ENCODE assay signal across 1 cellular context in the genomic region with DNA sequence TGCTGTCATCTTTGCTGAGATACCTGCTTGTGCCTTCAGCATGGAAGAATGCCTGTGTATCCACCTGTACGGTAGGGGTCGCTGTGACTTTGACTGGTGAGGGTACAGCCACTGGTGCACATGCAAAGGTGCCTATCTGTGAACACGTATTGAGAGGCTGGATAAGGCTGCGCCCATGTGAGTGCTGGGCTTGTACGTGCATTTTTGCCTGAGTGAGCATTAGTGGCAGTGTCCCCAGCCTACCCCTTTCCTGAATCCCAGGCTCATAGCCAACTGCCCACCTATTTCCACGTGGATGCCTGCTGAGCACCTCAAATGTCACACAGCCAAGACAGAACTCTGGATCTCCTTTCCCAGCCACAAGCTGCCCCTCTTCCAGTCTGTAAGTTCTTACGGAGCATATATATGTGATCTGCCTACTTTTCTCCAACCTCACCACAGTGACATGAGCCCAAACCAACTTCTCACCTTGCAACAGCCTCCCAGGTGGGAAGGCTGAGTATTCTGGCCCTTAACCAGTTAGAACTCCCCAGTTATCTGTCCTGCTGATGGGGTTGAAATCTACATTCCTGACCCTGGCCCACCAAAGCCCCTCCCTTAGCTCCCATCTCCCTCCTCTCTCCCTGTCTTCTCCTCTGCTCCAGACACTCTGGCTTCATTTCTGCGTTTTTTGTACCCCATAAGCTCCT.
TF ChIP-seq lines count a peak whose summit lies in the region.

No MANE protein-coding gene starts in this region.

TF ChIP-seq in HepG2, 621 proteins besides CTCF, POLR2A, EP300 and RAD21 (continued from another document and continues in another):
- TF ChIP-seq, protein P1, sequence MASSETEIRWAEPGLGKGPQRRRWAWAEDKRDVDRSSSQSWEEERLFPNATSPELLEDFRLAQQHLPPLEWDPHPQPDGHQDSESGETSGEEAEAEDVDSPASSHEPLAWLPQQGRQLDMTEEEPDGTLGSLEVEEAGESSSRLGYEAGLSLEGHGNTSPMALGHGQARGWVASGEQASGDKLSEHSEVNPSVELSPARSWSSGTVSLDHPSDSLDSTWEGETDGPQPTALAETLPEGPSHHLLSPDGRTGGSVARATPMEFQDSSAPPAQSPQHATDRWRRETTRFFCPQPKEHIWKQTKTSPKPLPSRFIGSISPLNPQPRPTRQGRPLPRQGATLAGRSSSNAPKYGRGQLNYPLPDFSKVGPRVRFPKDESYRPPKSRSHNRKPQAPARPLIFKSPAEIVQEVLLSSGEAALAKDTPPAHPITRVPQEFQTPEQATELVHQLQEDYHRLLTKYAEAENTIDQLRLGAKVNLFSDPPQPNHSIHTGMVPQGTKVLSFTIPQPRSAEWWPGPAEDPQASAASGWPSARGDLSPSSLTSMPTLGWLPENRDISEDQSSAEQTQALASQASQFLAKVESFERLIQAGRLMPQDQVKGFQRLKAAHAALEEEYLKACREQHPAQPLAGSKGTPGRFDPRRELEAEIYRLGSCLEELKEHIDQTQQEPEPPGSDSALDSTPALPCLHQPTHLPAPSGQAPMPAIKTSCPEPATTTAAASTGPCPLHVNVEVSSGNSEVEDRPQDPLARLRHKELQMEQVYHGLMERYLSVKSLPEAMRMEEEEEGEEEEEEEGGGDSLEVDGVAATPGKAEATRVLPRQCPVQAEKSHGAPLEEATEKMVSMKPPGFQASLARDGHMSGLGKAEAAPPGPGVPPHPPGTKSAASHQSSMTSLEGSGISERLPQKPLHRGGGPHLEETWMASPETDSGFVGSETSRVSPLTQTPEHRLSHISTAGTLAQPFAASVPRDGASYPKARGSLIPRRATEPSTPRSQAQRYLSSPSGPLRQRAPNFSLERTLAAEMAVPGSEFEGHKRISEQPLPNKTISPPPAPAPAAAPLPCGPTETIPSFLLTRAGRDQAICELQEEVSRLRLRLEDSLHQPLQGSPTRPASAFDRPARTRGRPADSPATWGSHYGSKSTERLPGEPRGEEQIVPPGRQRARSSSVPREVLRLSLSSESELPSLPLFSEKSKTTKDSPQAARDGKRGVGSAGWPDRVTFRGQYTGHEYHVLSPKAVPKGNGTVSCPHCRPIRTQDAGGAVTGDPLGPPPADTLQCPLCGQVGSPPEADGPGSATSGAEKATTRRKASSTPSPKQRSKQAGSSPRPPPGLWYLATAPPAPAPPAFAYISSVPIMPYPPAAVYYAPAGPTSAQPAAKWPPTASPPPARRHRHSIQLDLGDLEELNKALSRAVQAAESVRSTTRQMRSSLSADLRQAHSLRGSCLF (CRISPR knock-in tag; IDR thresholded peaks at IDR 0.05; ENCODE audit: borderline replicate concordance): no peak
- peak; percentile 92 for TF ChIP-seq ZNF605 (CRISPR knock-in tag; IDR thresholded peaks at IDR 0.05)
- no peak for TF ChIP-seq ZNF484 (CRISPR knock-in tag; IDR thresholded peaks at IDR 0.05; ENCODE audit: borderline replicate concordance, low read depth)
- TF ChIP-seq, protein P2, sequence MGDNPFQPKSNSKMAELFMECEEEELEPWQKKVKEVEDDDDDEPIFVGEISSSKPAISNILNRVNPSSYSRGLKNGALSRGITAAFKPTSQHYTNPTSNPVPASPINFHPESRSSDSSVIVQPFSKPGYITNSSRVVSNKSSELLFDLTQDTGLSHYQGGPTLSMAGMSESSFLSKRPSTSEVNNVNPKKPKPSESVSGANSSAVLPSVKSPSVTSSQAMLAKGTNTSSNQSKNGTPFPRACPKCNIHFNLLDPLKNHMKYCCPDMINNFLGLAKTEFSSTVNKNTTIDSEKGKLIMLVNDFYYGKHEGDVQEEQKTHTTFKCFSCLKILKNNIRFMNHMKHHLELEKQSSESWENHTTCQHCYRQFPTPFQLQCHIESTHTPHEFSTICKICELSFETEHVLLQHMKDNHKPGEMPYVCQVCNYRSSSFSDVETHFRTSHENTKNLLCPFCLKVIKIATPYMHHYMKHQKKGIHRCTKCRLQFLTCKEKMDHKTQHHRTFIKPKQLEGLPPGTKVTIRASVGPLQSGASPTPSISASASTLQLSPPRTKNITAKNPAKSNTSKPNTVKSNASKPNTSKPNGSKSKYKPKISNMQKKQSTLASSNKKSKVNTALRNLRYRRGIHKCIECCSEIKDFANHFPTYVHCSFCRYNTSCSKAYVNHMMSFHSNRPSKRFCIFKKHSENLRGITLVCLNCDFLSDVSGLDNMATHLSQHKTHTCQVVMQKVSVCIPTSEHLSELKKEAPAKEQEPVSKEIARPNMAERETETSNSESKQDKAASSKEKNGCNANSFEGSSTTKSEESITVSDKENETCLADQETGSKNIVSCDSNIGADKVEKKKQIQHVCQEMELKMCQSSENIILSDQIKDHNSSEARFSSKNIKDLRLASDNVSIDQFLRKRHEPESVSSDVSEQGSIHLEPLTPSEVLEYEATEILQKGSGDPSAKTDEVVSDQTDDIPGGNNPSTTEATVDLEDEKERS (CRISPR knock-in tag; IDR thresholded peaks at IDR 0.05): 0 out of 2 replicates have a peak, but pooled peaks have one; percentile 27
- peak in 1 of 2 experiments; percentile 82; a peak in 2 of 4 replicates for TF ChIP-seq KLF16 (CRISPR knock-in tag; IDR thresholded peaks at IDR 0.05)
- TF ChIP-seq AHR (CRISPR knock-in tag; IDR thresholded peaks at IDR 0.05): peak; percentile 23
- TF ChIP-seq TEAD3 (CRISPR knock-in tag; optimal IDR thresholded peaks at IDR 0.05; ENCODE audit: borderline replicate concordance): peak; percentile 91
- 0 out of 2 replicates have a peak, but pooled peaks have one; percentile 41 for TF ChIP-seq ETV6 (CRISPR knock-in tag; conservative IDR thresholded peaks at IDR 0.05)
- no peak for TF ChIP-seq NAIF1 (CRISPR knock-in tag; IDR thresholded peaks at IDR 0.05; ENCODE audit: borderline replicate concordance)
- TF ChIP-seq ZNF572 (CRISPR knock-in tag; IDR thresholded peaks at IDR 0.05): no peak
- no peak; the same call in 1 of the 2 replicates for TF ChIP-seq SIX1 (CRISPR knock-in tag; IDR thresholded peaks at IDR 0.05; ENCODE audit: borderline replicate concordance)
- no peak for TF ChIP-seq FOXJ3 (CRISPR knock-in tag; IDR thresholded peaks at IDR 0.05; ENCODE audit: borderline replicate concordance)
- no peak for TF ChIP-seq ATRX (CRISPR knock-in tag; IDR thresholded peaks at IDR 0.05; ENCODE audit: borderline replicate concordance)
- TF ChIP-seq MBD4 (IDR thresholded peaks at IDR 0.05; ENCODE audit: borderline replicate concordance, low read length): no peak
- peak; percentile 71; the same call in 1 of the 2 replicates for TF ChIP-seq ZNF879 (CRISPR knock-in tag; IDR thresholded peaks at IDR 0.05)
- peak; percentile 89 for TF ChIP-seq ZBTB38 (CRISPR knock-in tag; IDR thresholded peaks at IDR 0.05)
- TF ChIP-seq, protein P3, sequence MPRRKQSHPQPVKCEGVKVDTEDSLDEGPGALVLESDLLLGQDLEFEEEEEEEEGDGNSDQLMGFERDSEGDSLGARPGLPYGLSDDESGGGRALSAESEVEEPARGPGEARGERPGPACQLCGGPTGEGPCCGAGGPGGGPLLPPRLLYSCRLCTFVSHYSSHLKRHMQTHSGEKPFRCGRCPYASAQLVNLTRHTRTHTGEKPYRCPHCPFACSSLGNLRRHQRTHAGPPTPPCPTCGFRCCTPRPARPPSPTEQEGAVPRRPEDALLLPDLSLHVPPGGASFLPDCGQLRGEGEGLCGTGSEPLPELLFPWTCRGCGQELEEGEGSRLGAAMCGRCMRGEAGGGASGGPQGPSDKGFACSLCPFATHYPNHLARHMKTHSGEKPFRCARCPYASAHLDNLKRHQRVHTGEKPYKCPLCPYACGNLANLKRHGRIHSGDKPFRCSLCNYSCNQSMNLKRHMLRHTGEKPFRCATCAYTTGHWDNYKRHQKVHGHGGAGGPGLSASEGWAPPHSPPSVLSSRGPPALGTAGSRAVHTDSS (CRISPR knock-in tag; conservative IDR thresholded peaks at IDR 0.05): no peak
- TF ChIP-seq, protein P4, sequence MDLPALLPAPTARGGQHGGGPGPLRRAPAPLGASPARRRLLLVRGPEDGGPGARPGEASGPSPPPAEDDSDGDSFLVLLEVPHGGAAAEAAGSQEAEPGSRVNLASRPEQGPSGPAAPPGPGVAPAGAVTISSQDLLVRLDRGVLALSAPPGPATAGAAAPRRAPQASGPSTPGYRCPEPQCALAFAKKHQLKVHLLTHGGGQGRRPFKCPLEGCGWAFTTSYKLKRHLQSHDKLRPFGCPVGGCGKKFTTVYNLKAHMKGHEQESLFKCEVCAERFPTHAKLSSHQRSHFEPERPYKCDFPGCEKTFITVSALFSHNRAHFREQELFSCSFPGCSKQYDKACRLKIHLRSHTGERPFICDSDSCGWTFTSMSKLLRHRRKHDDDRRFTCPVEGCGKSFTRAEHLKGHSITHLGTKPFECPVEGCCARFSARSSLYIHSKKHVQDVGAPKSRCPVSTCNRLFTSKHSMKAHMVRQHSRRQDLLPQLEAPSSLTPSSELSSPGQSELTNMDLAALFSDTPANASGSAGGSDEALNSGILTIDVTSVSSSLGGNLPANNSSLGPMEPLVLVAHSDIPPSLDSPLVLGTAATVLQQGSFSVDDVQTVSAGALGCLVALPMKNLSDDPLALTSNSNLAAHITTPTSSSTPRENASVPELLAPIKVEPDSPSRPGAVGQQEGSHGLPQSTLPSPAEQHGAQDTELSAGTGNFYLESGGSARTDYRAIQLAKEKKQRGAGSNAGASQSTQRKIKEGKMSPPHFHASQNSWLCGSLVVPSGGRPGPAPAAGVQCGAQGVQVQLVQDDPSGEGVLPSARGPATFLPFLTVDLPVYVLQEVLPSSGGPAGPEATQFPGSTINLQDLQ (CRISPR knock-in tag; IDR thresholded peaks at IDR 0.05): peak; percentile 77; the same call in 1 of the 2 replicates
- no peak; the same call in 1 of the 2 replicates for TF ChIP-seq ZNF232 (CRISPR knock-in tag; IDR thresholded peaks at IDR 0.05; ENCODE audit: borderline replicate concordance)
- TF ChIP-seq ZNF746 (CRISPR knock-in tag; IDR thresholded peaks at IDR 0.05): no peak
- no peak for TF ChIP-seq SMYD3 (CRISPR knock-in tag; IDR thresholded peaks at IDR 0.05)
- TF ChIP-seq MATR3 (CRISPR knock-in tag; IDR thresholded peaks at IDR 0.05): no peak
- no peak for TF ChIP-seq CHCHD3 (CRISPR knock-in tag; IDR thresholded peaks at IDR 0.05)
- no peak for TF ChIP-seq ZNF264 (CRISPR knock-in tag; IDR thresholded peaks at IDR 0.05)
- TF ChIP-seq ZNF333 (CRISPR knock-in tag; IDR thresholded peaks at IDR 0.05; ENCODE audit: borderline replicate concordance): 0 out of 2 replicates have a peak, but pooled peaks have one; percentile 62
- TF ChIP-seq, protein P5, sequence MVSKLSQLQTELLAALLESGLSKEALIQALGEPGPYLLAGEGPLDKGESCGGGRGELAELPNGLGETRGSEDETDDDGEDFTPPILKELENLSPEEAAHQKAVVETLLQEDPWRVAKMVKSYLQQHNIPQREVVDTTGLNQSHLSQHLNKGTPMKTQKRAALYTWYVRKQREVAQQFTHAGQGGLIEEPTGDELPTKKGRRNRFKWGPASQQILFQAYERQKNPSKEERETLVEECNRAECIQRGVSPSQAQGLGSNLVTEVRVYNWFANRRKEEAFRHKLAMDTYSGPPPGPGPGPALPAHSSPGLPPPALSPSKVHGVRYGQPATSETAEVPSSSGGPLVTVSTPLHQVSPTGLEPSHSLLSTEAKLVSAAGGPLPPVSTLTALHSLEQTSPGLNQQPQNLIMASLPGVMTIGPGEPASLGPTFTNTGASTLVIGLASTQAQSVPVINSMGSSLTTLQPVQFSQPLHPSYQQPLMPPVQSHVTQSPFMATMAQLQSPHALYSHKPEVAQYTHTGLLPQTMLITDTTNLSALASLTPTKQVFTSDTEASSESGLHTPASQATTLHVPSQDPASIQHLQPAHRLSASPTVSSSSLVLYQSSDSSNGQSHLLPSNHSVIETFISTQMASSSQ (IDR thresholded peaks at IDR 0.05; ENCODE audit: low read depth): no peak
- TF ChIP-seq, protein P5 (CRISPR knock-in tag; IDR thresholded peaks at IDR 0.05; ENCODE audit: borderline replicate concordance): no peak
- TF ChIP-seq ZNF577 (CRISPR knock-in tag; IDR thresholded peaks at IDR 0.05; ENCODE audit: borderline replicate concordance, low read depth): no peak
- TF ChIP-seq, protein P6, sequence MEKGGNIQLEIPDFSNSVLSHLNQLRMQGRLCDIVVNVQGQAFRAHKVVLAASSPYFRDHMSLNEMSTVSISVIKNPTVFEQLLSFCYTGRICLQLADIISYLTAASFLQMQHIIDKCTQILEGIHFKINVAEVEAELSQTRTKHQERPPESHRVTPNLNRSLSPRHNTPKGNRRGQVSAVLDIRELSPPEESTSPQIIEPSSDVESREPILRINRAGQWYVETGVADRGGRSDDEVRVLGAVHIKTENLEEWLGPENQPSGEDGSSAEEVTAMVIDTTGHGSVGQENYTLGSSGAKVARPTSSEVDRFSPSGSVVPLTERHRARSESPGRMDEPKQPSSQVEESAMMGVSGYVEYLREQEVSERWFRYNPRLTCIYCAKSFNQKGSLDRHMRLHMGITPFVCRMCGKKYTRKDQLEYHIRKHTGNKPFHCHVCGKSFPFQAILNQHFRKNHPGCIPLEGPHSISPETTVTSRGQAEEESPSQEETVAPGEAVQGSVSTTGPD (CRISPR knock-in tag; IDR thresholded peaks at IDR 0.05): no peak
- TF ChIP-seq, protein P7, sequence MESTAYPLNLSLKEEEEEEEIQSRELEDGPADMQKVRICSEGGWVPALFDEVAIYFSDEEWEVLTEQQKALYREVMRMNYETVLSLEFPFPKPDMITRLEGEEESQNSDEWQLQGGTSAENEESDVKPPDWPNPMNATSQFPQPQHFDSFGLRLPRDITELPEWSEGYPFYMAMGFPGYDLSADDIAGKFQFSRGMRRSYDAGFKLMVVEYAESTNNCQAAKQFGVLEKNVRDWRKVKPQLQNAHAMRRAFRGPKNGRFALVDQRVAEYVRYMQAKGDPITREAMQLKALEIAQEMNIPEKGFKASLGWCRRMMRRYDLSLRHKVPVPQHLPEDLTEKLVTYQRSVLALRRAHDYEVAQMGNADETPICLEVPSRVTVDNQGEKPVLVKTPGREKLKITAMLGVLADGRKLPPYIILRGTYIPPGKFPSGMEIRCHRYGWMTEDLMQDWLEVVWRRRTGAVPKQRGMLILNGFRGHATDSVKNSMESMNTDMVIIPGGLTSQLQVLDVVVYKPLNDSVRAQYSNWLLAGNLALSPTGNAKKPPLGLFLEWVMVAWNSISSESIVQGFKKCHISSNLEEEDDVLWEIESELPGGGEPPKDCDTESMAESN (CRISPR knock-in tag; conservative IDR thresholded peaks at IDR 0.05): no peak
- no peak; the same call in 1 of the 2 replicates for TF ChIP-seq ZNF350 (CRISPR knock-in tag; IDR thresholded peaks at IDR 0.05; ENCODE audit: borderline replicate concordance, low read depth)
- TF ChIP-seq NR2F1 (CRISPR knock-in tag; IDR thresholded peaks at IDR 0.05): no peak; a peak in 1 of 4 replicates
- TF ChIP-seq JDP2 (CRISPR knock-in tag; IDR thresholded peaks at IDR 0.05; ENCODE audit: borderline replicate concordance): no peak
- TF ChIP-seq MAF1 (CRISPR knock-in tag; IDR thresholded peaks at IDR 0.05; ENCODE audit: borderline replicate concordance): no peak
- TF ChIP-seq SRSF1 (optimal IDR thresholded peaks at IDR 0.05; ENCODE audit: low read depth, low read length): no peak
- TF ChIP-seq MEF2D (CRISPR knock-in tag; IDR thresholded peaks at IDR 0.05): peak; percentile 52; the same call in 1 of the 2 replicates
- peak; percentile 38; the same call in 1 of the 2 replicates for TF ChIP-seq RXRA (CRISPR knock-in tag; IDR thresholded peaks at IDR 0.05)
